In genomic region chr19:33413868-33414666, GRCh38 we compare ENCODE assay signal across 18 cellular contexts. TPM values are rescaled to one million over a fixed set of nuclear protein-coding genes. Genes with fewer than 3 reads are reported as not detected.
DNase-seq lines count a peak whose midpoint lies in the region; ATAC-seq, FAIRE-seq and TF ChIP-seq lines count a peak whose summit lies in the region.
"Had no signal": no experiment of that assay in that cellular context is flagged by ENCODE, and none has a peak within 500 bp of the region (broad histone marks: within the 10 kb centered on the region; RNA-seq: fewer than 3 reads in every experiment).

No MANE protein-coding gene starts in this region.

- no peak overlapping the region for H3K4me3 ChIP-seq in left ventricle myocardium inferior
- no peak overlapping the region for H3K4me3 ChIP-seq in A549
- H3K4me3 ChIP-seq in kidney (ENCODE audit: low read length in 2 of 2): no peak overlapping the region
- H3K4me3 ChIP-seq: BLaER1 treated with 17β-estradiol and CSF1 and Interleukin-3, amounts not matched to agents 10 nM and 100 nM; GM23338 had no signal

- POLR2A ChIA-PET in A549 (lab: Yijun Ruan, JAX): no interaction called here
- POLR2A ChIA-PET in MCF 10A (lab: Yijun Ruan, JAX): no interaction called here

- no peak for TF ChIP-seq EP300 in A549 (IDR thresholded peaks at IDR 0.05)

- WGBS in A549 (ENCODE audit: missing lambda C conversion rate): 82% methylated on average over 24 of the region's 25 CpGs

- no peak overlapping the region for H3K27ac Mint-ChIP-seq in MCF 10A (ENCODE audit: low read depth, unreplicated experiment)
- H3K27ac Mint-ChIP-seq: CD8-positive, alpha-beta T cell; GM23338 had no signal

- no peak overlapping the region for H3K4me3 Mint-ChIP-seq in MCF 10A (ENCODE audit: unreplicated experiment)
- H3K4me3 Mint-ChIP-seq: CD8-positive, alpha-beta T cell; GM23338 had no signal

- H3K9ac ChIP-seq in kidney (ENCODE audit: low read length in 2 of 2): no peak overlapping the region

- peaks cover 10% of the 10 kb centered on the region for H3K36me3 ChIP-seq in left ventricle myocardium inferior
- peaks cover 0 to 18% of the 10 kb centered on the region in 2 donors for H3K36me3 ChIP-seq in kidney (ENCODE audit: control insufficient read depth in 1 of 2, insufficient read depth in 2 of 2, low read length in 2 of 2)

- CTCF ChIA-PET in A549 (lab: Yijun Ruan, JAX): interaction anchor here (1.0 to 35.6 kb wide), 16 partner anchors 16 to 682 kb away, joined by 3 to 1493 read pairs (median 8); partner anchors contain the start of gene CEBPA
- CTCF ChIA-PET in MCF 10A (lab: Yijun Ruan, JAX): interaction anchor here (0.5 to 28.9 kb wide), 17 partner anchors 8 to 990 kb away, joined by 3 to 530 read pairs (median 3); no protein-coding TSS in a partner anchor

- H3K9me3 ChIP-seq in left ventricle myocardium inferior (replicated peaks) (no peaks in the 10 kb centered on the region), A549 (no peaks in the 10 kb centered on the region), kidney (ENCODE audit: control insufficient read depth in 1 of 2, low read length in 2 of 2) (no peaks in the 10 kb centered on the region)
- H3K9me3 ChIP-seq: BLaER1 treated with 17β-estradiol and CSF1 and Interleukin-3, amounts not matched to agents 10 nM and 100 nM had no signal

- no peaks in the 10 kb centered on the region for H3K27me3 Mint-ChIP-seq in MCF 10A (ENCODE audit: insufficient read depth, unreplicated experiment)

- FAIRE-seq in A549 (lab: Jason Lieb, UNC) (no peak), kidney (lab: Jason Lieb, UNC) (no peak), H54 (lab: Jason Lieb, UNC) (no peak)
- FAIRE-seq: HepG2 had no signal

- H3K27me3 ChIP-seq in left ventricle myocardium inferior (ENCODE audit: low read depth): no peaks in the 10 kb centered on the region
- H3K27me3 ChIP-seq: BLaER1 treated with 17β-estradiol and CSF1 and Interleukin-3, amounts not matched to agents 10 nM and 100 nM had no signal

- H3K4me2 ChIP-seq in A549: no peak overlapping the region
- H3K4me2 ChIP-seq: GM23338 had no signal

- intact Hi-C loops in Right ventricle myocardium inferior (cut with DNase I) (no loop called here), left ventricle myocardium inferior (cut with micrococcal nuclease) (no loop called here), kidney (cut with DNase I) (loop anchor here (10.0 kb wide), 1 partner anchor 361 kb away; no protein-coding TSS in a partner anchor), MCF 10A (cut with micrococcal nuclease) (no loop called here)

- no peaks in the 10 kb centered on the region for H3K9me3 Mint-ChIP-seq in MCF 10A (ENCODE audit: unreplicated experiment)
- H3K9me3 Mint-ChIP-seq: CD8-positive, alpha-beta T cell; GM23338 had no signal

- TF ChIP-seq POLR2A in A549 (IDR thresholded peaks at IDR 0.05; ENCODE audit: low read length) (0 out of 2 replicates have a peak, but pooled peaks have one; percentile 14), H54 (IDR thresholded peaks at IDR 0.05; ENCODE audit: low read depth, low read length) (no peak)

- DNase-seq in NCI-H1417 (lab: John Stamatoyannopoulos, UW) (peak in 2 of 3 experiments; percentile 33 to 51), NCI-H1417 treated with DMSO at 0.1 percent for 48 hours (lab: John Stamatoyannopoulos, UW) (no peak), Right ventricle myocardium inferior (ENCODE audit: missing footprints) (peak; percentile 51), left ventricle myocardium inferior (no peak), A549 (ENCODE audit: low read depth in 1 of 2, low spot score in 1 of 2) (no peak), kidney (peak; percentile 72), H54 (ENCODE audit: insufficient read length, low spot score) (no peak), MCF 10A (ENCODE audit: unreplicated experiment) (no peak)
- DNase-seq: Calu3; CD8-positive, alpha-beta T cell; DMS79 treated with DMSO at 0.1 percent for 48 hours; GF-D8; H7 had no signal

- TF ChIP-seq RAD21 in A549 (conservative IDR thresholded peaks at IDR 0.05 in 1 of 2, IDR thresholded peaks at IDR 0.05 in 1 of 2): no peak

- H3K36me3 Mint-ChIP-seq in MCF 10A (ENCODE audit: insufficient read depth, unreplicated experiment): no peaks in the 10 kb centered on the region

- no TSS peak for BruUV-seq in MCF 10A (replicated peaks; lab: Mats Ljungman, UMichigan)

- H3K4me1 Mint-ChIP-seq in MCF 10A (ENCODE audit: insufficient read depth, unreplicated experiment): no peaks in the 10 kb centered on the region

- H3K4me1 ChIP-seq in left ventricle myocardium inferior (peaks cover 5% of the 10 kb centered on the region), A549 (no peaks in the 10 kb centered on the region), kidney (ENCODE audit: control insufficient read depth in 1 of 2, insufficient read depth in 1 of 2, low read depth in 1 of 2, low read length in 2 of 2) (no peaks in the 10 kb centered on the region)

- ATAC-seq in Right ventricle myocardium inferior: no peak
- ATAC-seq in A549: no peak
- ATAC-seq: CD8-positive, alpha-beta T cell; GM23338; HCT116; HepG2 had no signal

- H3K27ac ChIP-seq in left ventricle myocardium inferior (replicated peaks) (no peak overlapping the region), A549 (no peak overlapping the region), kidney (ENCODE audit: low read depth in 2 of 2, low read length in 2 of 2) (no peak overlapping the region)
- H3K27ac ChIP-seq: 22Rv1; BLaER1 treated with 17β-estradiol and CSF1 and Interleukin-3, amounts not matched to agents 10 nM and 100 nM had no signal

- TF ChIP-seq CTCF in left ventricle myocardium inferior (IDR thresholded peaks at IDR 0.05; ENCODE audit: borderline replicate concordance): no peak
- TF ChIP-seq CTCF in A549 (IDR thresholded peaks at IDR 0.05): no peak
- TF ChIP-seq CTCF in kidney (IDR thresholded peaks at IDR 0.05; ENCODE audit: borderline replicate concordance, extremely low read depth, insufficient read depth): no peak
- no peak for TF ChIP-seq CTCF in MCF 10A (IDR thresholded peaks at IDR 0.05; ENCODE audit: unreplicated experiment)

TF ChIP-seq in A549, 52 proteins besides CTCF, POLR2A, EP300 and RAD21:
- TF ChIP-seq CEBPB (IDR thresholded peaks at IDR 0.05) (no peak), ZNF302 (CRISPR knock-in tag; IDR thresholded peaks at IDR 0.05) (no peak), JUNB (IDR thresholded peaks at IDR 0.05) (no peak), E2F6 (IDR thresholded peaks at IDR 0.05; ENCODE audit: borderline replicate concordance, low read depth) (no peak), NPAS2 (CRISPR knock-in tag; IDR thresholded peaks at IDR 0.05; ENCODE audit: borderline replicate concordance) (no peak), RARB (CRISPR knock-in tag; IDR thresholded peaks at IDR 0.05) (no peak)
- TF ChIP-seq, protein P1, sequence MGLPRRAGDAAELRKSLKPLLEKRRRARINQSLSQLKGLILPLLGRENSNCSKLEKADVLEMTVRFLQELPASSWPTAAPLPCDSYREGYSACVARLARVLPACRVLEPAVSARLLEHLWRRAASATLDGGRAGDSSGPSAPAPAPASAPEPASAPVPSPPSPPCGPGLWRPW (IDR thresholded peaks at IDR 0.05): no peak

RNA-seq across cellular contexts. Expression of gene CEBPG, which starts 40.6 kb away (rescaled TPM):
- total RNA-seq in Right ventricle myocardium inferior (17.5 TPM), left ventricle myocardium inferior (13.0 TPM), kidney (22.4 TPM), MCF 10A (2022) (78.5 and 91.3 TPM in 2 replicates)
- polyA plus RNA-seq in A549 (2011; rRNA removed) (104 and 138 TPM in 2 replicates), A549 (2017; fragmentation: RNase III; extraction: RNeasy Plus Mini Kit Qiagen cat#74134 plus additional on column Dnase treatment) (34.0 to 35.7 TPM (median 34.3 TPM) in 3 replicates), kidney (ENCODE audit: insufficient read depth, low read depth, low replicate concordance) (13.0 TPM)
- 25.7 and 27.7 TPM in 2 replicates for polyA plus RNA-seq in A549 (2012; cell fraction: cytosol; rRNA removed)
- 11.1 and 12.8 TPM in 2 replicates for polyA plus RNA-seq in A549 (2012; cell fraction: nucleus; rRNA removed)
- 62.1 and 64.8 TPM in 2 replicates for polyA minus RNA-seq in A549 (2011; rRNA and poly(A)+ RNA removed)

Comparison
In these comparisons a context has a peak if more than half of its experiments do, and no peak if none do; other contexts are left out.
1. DNase-seq: peak in NCI-H1417 (2 of 3), Right ventricle myocardium inferior (single experiment) and kidney (single experiment); none in NCI-H1417 treated with DMSO at 0.1 percent for 48 hours (single experiment), left ventricle myocardium inferior (single experiment), A549 (0 of 2), H54 (single experiment) and MCF 10A (single experiment).